In genomic region chr15:26772588-26773484, GRCh38 we compare ENCODE assay signal across 10 cellular contexts. TPM values are rescaled to one million over a fixed set of nuclear protein-coding genes. Genes with fewer than 3 reads are reported as not detected.
DNase-seq lines count a peak whose midpoint lies in the region; ATAC-seq and TF ChIP-seq lines count a peak whose summit lies in the region.
"Had no signal": no experiment of that assay in that cellular context is flagged by ENCODE, and none has a peak within 500 bp of the region (broad histone marks: within the 10 kb centered on the region; RNA-seq: fewer than 3 reads in every experiment).

GABRB3 (minus strand) TSS chr15:26773066.

- intact Hi-C loops in left cardiac atrium (cut with DNase I) = loop anchor here in 1 of 2 donors (10.0 kb wide), 1 partner anchor 92 kb away; the partner anchor contains the start of gene GABRA5

- no peak for TF ChIP-seq CTCF in HEK293 (tag by site-specific recombination; IDR thresholded peaks at IDR 0.05)

- no peaks in the 10 kb centered on the region for H3K9me3 ChIP-seq in HEK293 (ENCODE audit: control insufficient read depth, insufficient read depth, low read depth, low read length)

- POLR2A ChIA-PET in HEK293 (lab: Yijun Ruan, JAX) = no interaction called here

- no peaks in the 10 kb centered on the region for H3K36me3 ChIP-seq in HEK293 (ENCODE audit: control insufficient read depth in 2 of 2, insufficient read depth in 1 of 2, low read length in 2 of 2)

- CTCF ChIA-PET in HEK293 (lab: Yijun Ruan, JAX) = no interaction called here

- H3K4me1 ChIP-seq in HEK293 (ENCODE audit: control insufficient read depth, insufficient read depth, low read length) = no peaks in the 10 kb centered on the region

- peak within 1 kb of the TSS; percentile 42 for H3K4me3 ChIP-seq in HEK293 (ENCODE audit: low read depth, low read length)

- peak; percentile 88 to 93 for ATAC-seq in left cardiac atrium
- no peak for ATAC-seq in GM21515 (IDR thresholded peaks at IDR 0.05; ENCODE audit: unreplicated experiment)
- ATAC-seq in HG03045 (IDR thresholded peaks at IDR 0.05; ENCODE audit: unreplicated experiment) = no peak

- H3K27ac ChIP-seq in HEK293 (ENCODE audit: extremely low read depth, low read depth, low read length) = peak within 1 kb of the TSS; percentile 71; the same call in 1 of the 2 replicates

- DNase-seq in SHP77 (lab: John Stamatoyannopoulos, UW) (peak; percentile 19 to 69), left cardiac atrium (peak; percentile 69), retina (peak; percentile 58), SKM-1 treated with dmso at 0.1 percent for 144 hours (lab: John Stamatoyannopoulos, UW; ENCODE audit: unreplicated experiment) (no peak), LoVo (ENCODE audit: low spot score) (no peak)

TF ChIP-seq in HEK293, 187 proteins besides CTCF, POLR2A, EP300 and RAD21:
- TF ChIP-seq ZNF19 (tag by site-specific recombination; IDR thresholded peaks at IDR 0.05; ENCODE audit: low read depth) (no peak), ZBTB10 (tag by site-specific recombination; IDR thresholded peaks at IDR 0.05) (no peak), ZNF48 (tag by site-specific recombination; IDR thresholded peaks at IDR 0.05) (no peak), KLF16 (tag by site-specific recombination; IDR thresholded peaks at IDR 0.05) (no peak), ZNF10 (tag by site-specific recombination; IDR thresholded peaks at IDR 0.05) (no peak), AEBP2 (tag by site-specific recombination; IDR thresholded peaks at IDR 0.05; ENCODE audit: borderline replicate concordance) (no peak), RBAK (tag by site-specific recombination; IDR thresholded peaks at IDR 0.05) (no peak), ZNF501 (tag by site-specific recombination; IDR thresholded peaks at IDR 0.05) (no peak), ZNF37A (tag by site-specific recombination; IDR thresholded peaks at IDR 0.05) (no peak), ZNF2 (tag by site-specific recombination; IDR thresholded peaks at IDR 0.05) (no peak), ZNF184 (tag by site-specific recombination; IDR thresholded peaks at IDR 0.05) (no peak)

RNA-seq across cellular contexts. Expression of gene GABRB3, which starts in this region (rescaled TPM):
- total RNA-seq in left cardiac atrium = 10 to 100 TPM; 26.1 to 56.8 TPM
- total RNA-seq: endothelial cell of umbilical vein, HT1080 had no signal

Comparison
In these comparisons a context has a peak if more than half of its experiments do, and no peak if none do; other contexts are left out.
1. DNase-seq: peak in SHP77 (2 of 2), left cardiac atrium (single experiment) and retina (single experiment); none in SKM-1 treated with dmso at 0.1 percent for 144 hours (single experiment) and LoVo (single experiment).
2. ATAC-seq: peak in left cardiac atrium (2 of 2); none in GM21515 (single experiment) and HG03045 (single experiment).